9 cellular contexts compared by ENCODE assay signal in genomic region chr3:185937689-185938374, GRCh38. TPM values are rescaled to one million over a fixed set of nuclear protein-coding genes. Genes with fewer than 3 reads are reported as not detected.
DNase-seq lines count a peak whose midpoint lies in the region; ATAC-seq, FAIRE-seq and TF ChIP-seq lines count a peak whose summit lies in the region.
"Had no signal": no experiment of that assay in that cellular context is flagged by ENCODE, and none has a peak within 500 bp of the region (broad histone marks: within the 10 kb centered on the region; RNA-seq: fewer than 3 reads in every experiment).

TRA2B (minus strand) TSS chr3:185938014; CDS start chr3:185937860, 154 bp downstream.

- 14% methylated on average over 7 of the region's 55 CpGs for WGBS in mammary epithelial cell (ENCODE audit: low coverage, missing lambda C conversion rate)
- 2% methylated on average over 55 of the region's 55 CpGs for WGBS in small intestine, 3 donors

- peaks cover 4% of the 10 kb centered on the region for H3K9me3 ChIP-seq in WERI-Rb-1 (ENCODE audit: severe bottlenecking)
- no peaks in the 10 kb centered on the region for H3K9me3 ChIP-seq in mammary epithelial cell (replicated peaks; ENCODE audit: insufficient read depth, low read length)
- no peaks in the 10 kb centered on the region for H3K9me3 ChIP-seq in iPS-20b (ENCODE audit: insufficient read depth, low read depth, low read length)
- no peaks in the 10 kb centered on the region for H3K9me3 ChIP-seq in small intestine (ENCODE audit: control insufficient read depth, low read depth)

- peak within 1 kb of the TSS; percentile 90 for H2AFZ ChIP-seq in mammary epithelial cell (ENCODE audit: low read depth, low read length)

- H3K9ac ChIP-seq in mammary epithelial cell (ENCODE audit: insufficient read depth, low read length) (peak within 1 kb of the TSS; percentile 100), iPS-20b (ENCODE audit: low read depth, low read length) (peak within 1 kb of the TSS; percentile 100)

- peaks cover 50% of the 10 kb centered on the region for H3K79me2 ChIP-seq in mammary epithelial cell (ENCODE audit: insufficient read depth, low read length)

- CTCF ChIA-PET in mammary epithelial cell (lab: Charles Lee; ENCODE audit: low non-redundant PET), result interaction anchor here (0.6 kb wide), 1 partner anchor 116 kb away, joined by 3 read pairs; no protein-coding TSS in a partner anchor

- H3K27ac ChIP-seq in WERI-Rb-1 (peak within 1 kb of the TSS; percentile 98), mammary epithelial cell (ENCODE audit: insufficient read depth, low read depth, low read length) (peak within 1 kb of the TSS; percentile 99), iPS-20b (ENCODE audit: low read length) (peak within 1 kb of the TSS; percentile 92), small intestine (ENCODE audit: low read depth in 1 of 2, low read length in 1 of 2) (peak within 1 kb of the TSS; percentile 99 to 100)

- H3K36me3 ChIP-seq in WERI-Rb-1, result peaks cover 45% of the 10 kb centered on the region
- no peaks in the 10 kb centered on the region for H3K36me3 ChIP-seq in mammary epithelial cell (ENCODE audit: insufficient read depth, low read length)
- peaks cover 9% of the 10 kb centered on the region; the same call in 1 of the 2 replicates for H3K36me3 ChIP-seq in iPS-20b (ENCODE audit: insufficient read depth, low read depth, low read length)
- H3K36me3 ChIP-seq in small intestine (ENCODE audit: control insufficient read depth in 2 of 2, insufficient read depth in 2 of 2, low read length in 2 of 2), result no peaks in the 10 kb centered on the region

- TF ChIP-seq CTCF in WERI-Rb-1 (IDR thresholded peaks at IDR 0.05; ENCODE audit: low read depth, low read length), result peak; percentile 30; the same call in 1 of the 2 replicates
- TF ChIP-seq CTCF in mammary epithelial cell (conservative IDR thresholded peaks at IDR 0.05 in 1 of 2, IDR thresholded peaks at IDR 0.05 in 1 of 2; ENCODE audit: extremely low read depth in 1 of 2, insufficient read depth in 1 of 2, low read depth in 1 of 2, low read length in 2 of 2), result no peak

- peak within 1 kb of the TSS; percentile 98 for H3K4me3 ChIP-seq in WERI-Rb-1 (ENCODE audit: low read depth, low read length)
- peak within 1 kb of the TSS; percentile 87 to 100 (median 98) for H3K4me3 ChIP-seq in mammary epithelial cell (replicated peaks in 1 of 3; ENCODE audit: insufficient read depth in 1 of 3, low read depth in 2 of 3, low read length in 3 of 3)
- peak within 1 kb of the TSS; percentile 88 for H3K4me3 ChIP-seq in iPS-20b (ENCODE audit: low read length)
- H3K4me3 ChIP-seq in small intestine (ENCODE audit: low read depth in 1 of 2, low read length in 2 of 2), result peak within 1 kb of the TSS; percentile 86 to 100

- in situ Hi-C loops in mammary epithelial cell (cut with MboI; ENCODE audit: low sequenced_read_pairs in 2 of 2), result no loop called here

- TSS peak; percentile 32 for BruUV-seq in mammary epithelial cell (replicated peaks; lab: Mats Ljungman, UMichigan)

- H3K4me1 ChIP-seq in mammary epithelial cell (ENCODE audit: insufficient read depth, low read length) (peaks cover 18% of the 10 kb centered on the region), iPS-20b (ENCODE audit: insufficient read depth, low read length) (peaks cover 5% of the 10 kb centered on the region), small intestine (ENCODE audit: control insufficient read depth in 2 of 2, insufficient read depth in 1 of 2, low read depth in 1 of 2, low read length in 1 of 2) (peaks cover 0 to 3% of the 10 kb centered on the region in 2 donors)

- peaks cover 34% of the 10 kb centered on the region for H4K20me1 ChIP-seq in mammary epithelial cell (ENCODE audit: insufficient read depth, low read length)

- FAIRE-seq in small intestine (lab: Jason Lieb, UNC), result no peak
- FAIRE-seq: islet of Langerhans had no signal

- DNase-seq in AG08396 (ENCODE audit: low spot score), result peak; percentile 97
- DNase-seq in NCI-H2227 (lab: John Stamatoyannopoulos, UW; ENCODE audit: unreplicated experiment), result peak; percentile 99
- DNase-seq in WERI-Rb-1, result peak; percentile 99
- DNase-seq in mammary epithelial cell, result peak; percentile 95
- DNase-seq in small intestine, result peak; percentile 98

- intact Hi-C loops in mammary epithelial cell (cut with micrococcal nuclease), result loop anchor here (5.0 to 10.0 kb wide), 2 partner anchors 203 to 281 kb away; no protein-coding TSS in a partner anchor

- ATAC-seq in GM18907 (IDR thresholded peaks at IDR 0.05; ENCODE audit: unreplicated experiment) (peak; percentile 94), HG03159 (IDR thresholded peaks at IDR 0.05; ENCODE audit: unreplicated experiment) (peak; percentile 87)

- H3K4me2 ChIP-seq in mammary epithelial cell (ENCODE audit: insufficient read depth, low read depth, low read length), result peak within 1 kb of the TSS; percentile 66

- H3K27me3 ChIP-seq in WERI-Rb-1 (ENCODE audit: insufficient read depth, low read depth, severe bottlenecking), result no peaks in the 10 kb centered on the region
- no peaks in the 10 kb centered on the region for H3K27me3 ChIP-seq in mammary epithelial cell (ENCODE audit: insufficient read depth, low read length)
- H3K27me3 ChIP-seq in iPS-20b (ENCODE audit: insufficient read depth, low read length), result no peaks in the 10 kb centered on the region
- no peaks in the 10 kb centered on the region for H3K27me3 ChIP-seq in small intestine (ENCODE audit: control insufficient read depth in 2 of 2, insufficient read depth in 2 of 2, low read length in 2 of 2)

- dilution Hi-C loops in mammary epithelial cell (cut with HindIII; ENCODE audit: low sequenced_read_pairs), result no loop called here

RNA-seq across cellular contexts. Expression of gene TRA2B, which starts in this region (rescaled TPM):
- total RNA-seq in mammary epithelial cell, result 100 to 1,000 TPM; 117 to 151 TPM
- 130 TPM for polyA plus RNA-seq in mammary epithelial cell
- 210 TPM for polyA minus RNA-seq in mammary epithelial cell
- 10 to 100 TPM; 48.5 to 87.1 (median 57.8) TPM for polyA plus RNA-seq in small intestine

Comparison
In these comparisons a context has a peak if more than half of its experiments do, and no peak if none do; other contexts are left out.
1. Peak in every context shown above with its lines: DNase-seq, ATAC-seq, H3K4me3 ChIP-seq and H3K27ac ChIP-seq.